8 cellular contexts compared by ENCODE assay signal in the genomic region with DNA sequence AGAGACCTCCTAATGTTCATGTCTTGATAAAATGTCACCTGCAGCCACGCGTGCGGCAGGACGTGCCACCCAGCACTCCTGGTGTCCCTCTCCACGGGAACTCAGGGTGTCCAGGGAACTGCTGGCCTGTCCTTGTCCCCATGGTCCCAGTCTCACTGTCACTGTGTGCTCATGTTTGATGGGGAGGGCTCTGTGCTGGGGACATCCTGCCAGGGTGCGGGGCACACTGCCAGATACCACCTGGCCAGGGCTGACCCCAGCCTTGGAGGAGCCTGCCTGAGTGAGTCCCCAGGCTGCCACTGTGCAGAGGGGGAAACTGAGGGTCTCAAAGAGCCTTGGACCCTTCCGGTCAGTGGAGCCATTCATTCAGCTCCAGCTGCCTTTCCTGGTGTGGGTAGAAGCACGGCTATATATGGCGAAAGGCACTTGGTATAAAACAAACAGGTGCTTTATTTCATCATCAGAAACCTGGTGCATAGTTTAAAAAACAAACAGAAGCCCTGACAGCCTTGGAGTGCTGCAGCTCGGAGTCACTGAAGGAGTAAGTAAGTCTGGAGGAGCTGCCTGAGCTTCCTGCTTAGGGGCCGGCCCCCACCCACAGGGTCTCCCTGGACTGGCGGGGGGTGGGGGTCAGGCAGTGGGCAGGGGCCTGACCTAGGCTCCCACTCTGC. TPM values are rescaled to one million over a fixed set of nuclear protein-coding genes. Genes with fewer than 3 reads are reported as not detected.
A peak's percentile ranks its signal among the peaks of the same experiment; 100 is the strongest.
DNase-seq lines count a peak whose midpoint lies in the region; ATAC-seq and TF ChIP-seq lines count a peak whose summit lies in the region.

No MANE protein-coding gene starts in this region.

- no peak overlapping the region for H3K27ac Mint-ChIP-seq in activated T-helper 2 cell treated with anti-CD3 and anti-CD28 coated beads, Interferon-gamma antibody, Interleukin-2, Interleukin-4, amounts not matched to agents 10 μg/mL and 5 μg/mL and 100 μg/mL, durations not matched to agents 14 hours and 24 hours and 36 hours

- H3K27me3 ChIP-seq in left ventricle myocardium inferior (ENCODE audit: low read depth), result no peaks in the 10 kb centered on the region
- H3K27me3 ChIP-seq in mucosa of stomach (ENCODE audit: control insufficient read depth, insufficient read depth, low read length), result no peaks in the 10 kb centered on the region

- H3K27ac ChIP-seq in left ventricle myocardium inferior (replicated peaks), result peak overlapping the region; percentile 86

- no peaks in the 10 kb centered on the region for H3K27me3 Mint-ChIP-seq in activated T-helper 2 cell treated with anti-CD3 and anti-CD28 coated beads, Interferon-gamma antibody, Interleukin-2, Interleukin-4, amounts not matched to agents 10 μg/mL and 5 μg/mL and 100 μg/mL, durations not matched to agents 14 hours and 24 hours and 36 hours (ENCODE audit: low read depth)

- H3K36me3 Mint-ChIP-seq in activated T-helper 2 cell treated with anti-CD3 and anti-CD28 coated beads, Interferon-gamma antibody, Interleukin-2, Interleukin-4, amounts not matched to agents 10 μg/mL and 5 μg/mL and 100 μg/mL, durations not matched to agents 14 hours and 24 hours and 36 hours (ENCODE audit: low read depth), result peaks cover 60% of the 10 kb centered on the region

- intact Hi-C loops in left ventricle myocardium inferior (cut with micrococcal nuclease) (no loop called here), left cardiac atrium (cut with DNase I) (loop anchor here in 1 of 2 donors (10.0 kb wide), 2 partner anchors 85 to 165 kb away; a partner anchor contains a TSS)
- intact Hi-C loops in activated T-helper 2 cell treated with anti-CD3 and anti-CD28 coated beads, Interferon-gamma antibody, Interleukin-2, Interleukin-4, amounts not matched to agents 10 μg/mL and 5 μg/mL and 100 μg/mL, durations not matched to agents 14 hours and 24 hours and 36 hours (cut with micrococcal nuclease), result no loop called here

- H3K4me3 ChIP-seq in left ventricle myocardium inferior (no peak overlapping the region), mucosa of stomach (ENCODE audit: low read length) (no peak overlapping the region)

- H3K9ac ChIP-seq in mucosa of stomach (ENCODE audit: low read length), result peak overlapping the region; percentile 45

- peak; percentile 15 for DNase-seq in left ventricle myocardium inferior
- DNase-seq in left cardiac atrium, result no peak
- DNase-seq in activated T-helper 2 cell treated with anti-CD3 and anti-CD28 coated beads, Interferon-gamma antibody, Interleukin-2, Interleukin-4, amounts not matched to agents 10 μg/mL and 5 μg/mL and 100 μg/mL, durations not matched to agents 14 hours and 24 hours and 36 hours (ENCODE audit: low spot score), result no peak
- DNase-seq in SK-N-DZ (ENCODE audit: low spot score), result no peak
- DNase-seq in NCI-H2081 treated with DMSO at 0.1 percent for 48 hours (lab: John Stamatoyannopoulos, UW), result no peak
- DNase-seq in omental fat pad (ENCODE audit: low spot score), result no peak

- peaks cover 12% of the 10 kb centered on the region for H3K4me1 Mint-ChIP-seq in activated T-helper 2 cell treated with anti-CD3 and anti-CD28 coated beads, Interferon-gamma antibody, Interleukin-2, Interleukin-4, amounts not matched to agents 10 μg/mL and 5 μg/mL and 100 μg/mL, durations not matched to agents 14 hours and 24 hours and 36 hours (ENCODE audit: low read depth)

- H3K4me1 ChIP-seq in left ventricle myocardium inferior, result peaks cover 48% of the 10 kb centered on the region
- peaks cover 48% of the 10 kb centered on the region for H3K4me1 ChIP-seq in mucosa of stomach (ENCODE audit: control insufficient read depth, insufficient read depth, low read length)

- peaks cover 56% of the 10 kb centered on the region for H3K36me3 ChIP-seq in left ventricle myocardium inferior
- peaks cover 26% of the 10 kb centered on the region for H3K36me3 ChIP-seq in mucosa of stomach (ENCODE audit: control insufficient read depth, insufficient read depth, low read length)

- ATAC-seq in left cardiac atrium (no peak), HG03175 (IDR thresholded peaks at IDR 0.05; ENCODE audit: unreplicated experiment) (no peak), omental fat pad (ENCODE audit: low FRiP score) (no peak)

- peak overlapping the region; percentile 30 for H3K4me3 Mint-ChIP-seq in activated T-helper 2 cell treated with anti-CD3 and anti-CD28 coated beads, Interferon-gamma antibody, Interleukin-2, Interleukin-4, amounts not matched to agents 10 μg/mL and 5 μg/mL and 100 μg/mL, durations not matched to agents 14 hours and 24 hours and 36 hours (ENCODE audit: low read depth)

- TF ChIP-seq CTCF in left ventricle myocardium inferior (IDR thresholded peaks at IDR 0.05; ENCODE audit: borderline replicate concordance), result no peak
- TF ChIP-seq CTCF in omental fat pad (IDR thresholded peaks at IDR 0.05), result no peak

- H3K9me3 ChIP-seq in left ventricle myocardium inferior (replicated peaks) (no peaks in the 10 kb centered on the region), mucosa of stomach (ENCODE audit: control insufficient read depth, low read length) (no peaks in the 10 kb centered on the region)

- no peaks in the 10 kb centered on the region for H3K9me3 Mint-ChIP-seq in activated T-helper 2 cell treated with anti-CD3 and anti-CD28 coated beads, Interferon-gamma antibody, Interleukin-2, Interleukin-4, amounts not matched to agents 10 μg/mL and 5 μg/mL and 100 μg/mL, durations not matched to agents 14 hours and 24 hours and 36 hours

RNA-seq across cellular contexts. Expression of a gene that starts 32.9 kb away (rescaled TPM):
- total RNA-seq in left ventricle myocardium inferior (17.4 TPM), left cardiac atrium (10 to 100 TPM; 14.4 to 22.9 TPM), omental fat pad (10 to 100 TPM; 20.3 to 47.6 (median 24.8) TPM)
- total RNA-seq in activated T-helper 2 cell treated with anti-CD3 and anti-CD28 coated beads, Interferon-gamma antibody, Interleukin-2, Interleukin-4, amounts not matched to agents 10 μg/mL and 5 μg/mL and 100 μg/mL, durations not matched to agents 14 hours and 24 hours and 36 hours, result 104 and 106 TPM in 2 replicates
- 15.0 and 18.6 TPM in 2 replicates for polyA plus RNA-seq in SK-N-DZ (2014; cell fraction: cytosol; rRNA removed)
- polyA plus RNA-seq in SK-N-DZ (2014; cell fraction: nucleus; rRNA removed), result 16.9 and 19.7 TPM in 2 replicates

RNA-seq across cellular contexts. Expression of a gene that starts 33.1 kb away (rescaled TPM):
- total RNA-seq in left ventricle myocardium inferior, result 9.0 TPM
- 10 to 100 TPM in 1 of 2 donors, 1 to 10 TPM in 1; 8.5 to 11.5 TPM for total RNA-seq in left cardiac atrium
- total RNA-seq in activated T-helper 2 cell treated with anti-CD3 and anti-CD28 coated beads, Interferon-gamma antibody, Interleukin-2, Interleukin-4, amounts not matched to agents 10 μg/mL and 5 μg/mL and 100 μg/mL, durations not matched to agents 14 hours and 24 hours and 36 hours, result 4.5 and 4.6 TPM in 2 replicates
- polyA plus RNA-seq in SK-N-DZ (2014; cell fraction: cytosol; rRNA removed), result 8.1 and 10.0 TPM in 2 replicates
- 6.7 and 7.3 TPM in 2 replicates for polyA plus RNA-seq in SK-N-DZ (2014; cell fraction: nucleus; rRNA removed)
- 1 to 10 TPM; 5.1 to 6.5 (median 6.1) TPM for total RNA-seq in omental fat pad
